In genomic region chr1:206551296-206551984, GRCh38 we compare ENCODE assay signal across 16 cellular contexts. TPM values are rescaled to one million over a fixed set of nuclear protein-coding genes. Genes with fewer than 3 reads are reported as not detected.
A peak's percentile ranks its signal among the peaks of the same experiment; 100 is the strongest.
DNase-seq lines count a peak whose midpoint lies in the region; ATAC-seq and TF ChIP-seq lines count a peak whose summit lies in the region.
"Had no signal": no experiment of that assay in that cellular context is flagged by ENCODE, and none has a peak within 500 bp of the region (broad histone marks: within the 10 kb centered on the region; RNA-seq: fewer than 3 reads in every experiment).

No MANE protein-coding gene starts in this region.

- no peak for DNase-seq in activated CD8-positive, alpha-beta memory T cell treated with anti-CD3 and anti-CD28 coated beads, Interleukin-2, amount 10 ng/mL, durations not matched to agents 7 days and 5 days
- DNase-seq in activated CD8-positive, alpha-beta memory T cell treated with anti-CD3 and anti-CD28 coated beads for 24 hours: no peak
- no peak for DNase-seq in CD8-positive, alpha-beta T cell
- DNase-seq in natural killer cell (no peak), occipital lobe (lab: John Stamatoyannopoulos, UW) (no peak), NCI-H187 (lab: John Stamatoyannopoulos, UW) (no peak), DMS53 (lab: John Stamatoyannopoulos, UW) (no peak)
- DNase-seq: DMS79, dorsolateral prefrontal cortex, MG63, NCI-H1436, NCI-H748 treated with DMSO at 0.1 percent for 48 hours, SJCRH30 had no signal

- intact Hi-C loops in CD8-positive, alpha-beta T cell (cut with DNase I, micrococcal nuclease): no loop called here
- intact Hi-C loops in natural killer cell (cut with micrococcal nuclease): loop anchor here (5.0 kb wide), 1 partner anchor 44 kb away; the partner anchor contains the start of gene RASSF5

- ATAC-seq in activated CD8-positive, alpha-beta memory T cell treated with anti-CD3 and anti-CD28 coated beads, Interleukin-2, amount 10 ng/mL, durations not matched to agents 7 days and 5 days: no peak
- no peak for ATAC-seq in CD8-positive, alpha-beta T cell
- no peak for ATAC-seq in activated T-helper 17 cell treated with anti-CD3 and anti-CD28 coated beads, Interleukin-2, amount 50 U/mL, for 72 hours (replicated peaks)
- no peak for ATAC-seq in natural killer cell
- ATAC-seq: HCT116 had no signal

- H3K4me3 Mint-ChIP-seq in activated CD8-positive, alpha-beta memory T cell treated with anti-CD3 and anti-CD28 coated beads, Interleukin-2, amount 10 ng/mL, durations not matched to agents 7 days and 5 days: no peak overlapping the region
- no peak overlapping the region for H3K4me3 Mint-ChIP-seq in CD8-positive, alpha-beta T cell
- peak overlapping the region; percentile 84 for H3K4me3 Mint-ChIP-seq in activated T-helper 17 cell treated with anti-CD3 and anti-CD28 coated beads, Interleukin-2, amount 50 U/mL, for 72 hours
- peak overlapping the region; percentile 86 for H3K4me3 Mint-ChIP-seq in natural killer cell

- no peaks in the 10 kb centered on the region for H3K27me3 Mint-ChIP-seq in activated CD8-positive, alpha-beta memory T cell treated with anti-CD3 and anti-CD28 coated beads, Interleukin-2, amount 10 ng/mL, durations not matched to agents 7 days and 5 days
- H3K27me3 Mint-ChIP-seq in CD8-positive, alpha-beta T cell (ENCODE audit: low read depth): no peaks in the 10 kb centered on the region
- H3K27me3 Mint-ChIP-seq in activated T-helper 17 cell treated with anti-CD3 and anti-CD28 coated beads, Interleukin-2, amount 50 U/mL, for 72 hours: no peaks in the 10 kb centered on the region
- no peaks in the 10 kb centered on the region for H3K27me3 Mint-ChIP-seq in natural killer cell (ENCODE audit: low read depth in 2 of 2)

- no peak for TF ChIP-seq CTCF in CD8-positive, alpha-beta T cell (IDR thresholded peaks at IDR 0.05)
- TF ChIP-seq CTCF in natural killer cell (IDR thresholded peaks at IDR 0.05): no peak

- H3K27me3 ChIP-seq in CD8-positive, alpha-beta T cell (ENCODE audit: insufficient read depth, low read length): no peaks in the 10 kb centered on the region
- H3K27me3 ChIP-seq: dorsolateral prefrontal cortex, MG63, SJCRH30, suprapubic skin had no signal

- H3K4me1 Mint-ChIP-seq in activated CD8-positive, alpha-beta memory T cell treated with anti-CD3 and anti-CD28 coated beads, Interleukin-2, amount 10 ng/mL, durations not matched to agents 7 days and 5 days: peaks cover 47% of the 10 kb centered on the region
- H3K4me1 Mint-ChIP-seq in CD8-positive, alpha-beta T cell (ENCODE audit: low read depth): peaks cover 67% of the 10 kb centered on the region
- H3K4me1 Mint-ChIP-seq in activated T-helper 17 cell treated with anti-CD3 and anti-CD28 coated beads, Interleukin-2, amount 50 U/mL, for 72 hours: peaks cover 37% of the 10 kb centered on the region
- H3K4me1 Mint-ChIP-seq in natural killer cell: peaks cover 60 to 66% of the 10 kb centered on the region in 2 donors

- peak overlapping the region; percentile 33 for H3K27ac ChIP-seq in CD8-positive, alpha-beta T cell (ENCODE audit: low read depth, low read length)
- H3K27ac ChIP-seq: SJCRH30, suprapubic skin had no signal

- CTCF ChIA-PET in activated CD8-positive, alpha-beta memory T cell treated with anti-CD3 and anti-CD28 coated beads, Interleukin-2, amount 10 ng/mL, durations not matched to agents 7 days and 5 days (lab: Charles Lee): interaction anchor here (0.7 to 21.2 kb wide), 18 partner anchors 10 to 138 kb away, joined by 3 to 490 read pairs (median 4); partner anchors contain the start of genes DYRK3, EIF2D and RASSF5
- CTCF ChIA-PET in CD8-positive, alpha-beta T cell (lab: Charles Lee): interaction anchor here (0.8 to 26.7 kb wide), 13 partner anchors 10 to 112 kb away, joined by 3 to 709 read pairs (median 4); partner anchors contain the start of genes EIF2D and IKBKE

- H3K36me3 Mint-ChIP-seq in activated CD8-positive, alpha-beta memory T cell treated with anti-CD3 and anti-CD28 coated beads, Interleukin-2, amount 10 ng/mL, durations not matched to agents 7 days and 5 days: no peaks in the 10 kb centered on the region
- no peaks in the 10 kb centered on the region for H3K36me3 Mint-ChIP-seq in CD8-positive, alpha-beta T cell
- peaks cover 5% of the 10 kb centered on the region for H3K36me3 Mint-ChIP-seq in activated T-helper 17 cell treated with anti-CD3 and anti-CD28 coated beads, Interleukin-2, amount 50 U/mL, for 72 hours (ENCODE audit: low read depth)
- H3K36me3 Mint-ChIP-seq in natural killer cell: no peaks in the 10 kb centered on the region

- H3K4me3 ChIP-seq in CD8-positive, alpha-beta T cell (ENCODE audit: low read depth, low read length): no peak overlapping the region
- H3K4me3 ChIP-seq: dorsolateral prefrontal cortex, MG63, SJCRH30, suprapubic skin had no signal

- POLR2A ChIA-PET in CD8-positive, alpha-beta T cell (lab: Charles Lee): interaction anchor here (1.0 to 2.2 kb wide), 11 partner anchors 9 to 88 kb away, joined by 3 to 24 read pairs (median 5); partner anchors contain the start of gene EIF2D

- peak overlapping the region; percentile 88 for H3K27ac Mint-ChIP-seq in activated CD8-positive, alpha-beta memory T cell treated with anti-CD3 and anti-CD28 coated beads, Interleukin-2, amount 10 ng/mL, durations not matched to agents 7 days and 5 days
- peak overlapping the region; percentile 95 for H3K27ac Mint-ChIP-seq in CD8-positive, alpha-beta T cell
- peak overlapping the region; percentile 84 for H3K27ac Mint-ChIP-seq in activated T-helper 17 cell treated with anti-CD3 and anti-CD28 coated beads, Interleukin-2, amount 50 U/mL, for 72 hours
- peak overlapping the region; percentile 90 to 100 for H3K27ac Mint-ChIP-seq in natural killer cell

- H3K9me3 Mint-ChIP-seq in activated CD8-positive, alpha-beta memory T cell treated with anti-CD3 and anti-CD28 coated beads, Interleukin-2, amount 10 ng/mL, durations not matched to agents 7 days and 5 days (ENCODE audit: low read depth): no peaks in the 10 kb centered on the region
- H3K9me3 Mint-ChIP-seq in CD8-positive, alpha-beta T cell: no peaks in the 10 kb centered on the region
- no peaks in the 10 kb centered on the region for H3K9me3 Mint-ChIP-seq in activated T-helper 17 cell treated with anti-CD3 and anti-CD28 coated beads, Interleukin-2, amount 50 U/mL, for 72 hours
- H3K9me3 Mint-ChIP-seq in natural killer cell: no peaks in the 10 kb centered on the region

- peaks cover 52% of the 10 kb centered on the region for H3K4me1 ChIP-seq in CD8-positive, alpha-beta T cell (ENCODE audit: insufficient read depth, low read length)
- H3K4me1 ChIP-seq: SJCRH30 had no signal

- H3K9me3 ChIP-seq in CD8-positive, alpha-beta T cell (ENCODE audit: low read length): no peaks in the 10 kb centered on the region
- H3K9me3 ChIP-seq: MG63, SJCRH30, suprapubic skin had no signal

- H3K36me3 ChIP-seq in CD8-positive, alpha-beta T cell (ENCODE audit: insufficient read depth, low read length): no peaks in the 10 kb centered on the region
- H3K36me3 ChIP-seq: MG63, SJCRH30, suprapubic skin had no signal

RNA-seq across cellular contexts. Expression of gene RASSF5, which starts 44.1 kb away (rescaled TPM):
- 100 to 1,000 TPM; 184 to 216 TPM for total RNA-seq in activated CD8-positive, alpha-beta memory T cell treated with anti-CD3 and anti-CD28 coated beads, Interleukin-2, amount 10 ng/mL, durations not matched to agents 7 days and 5 days
- total RNA-seq in CD8-positive, alpha-beta T cell: 100 to 1,000 TPM; 209 to 213 TPM
- 100 to 1,000 TPM; 162 to 227 TPM for total RNA-seq in activated T-helper 17 cell treated with anti-CD3 and anti-CD28 coated beads, Interleukin-2, amount 50 U/mL, for 72 hours
- total RNA-seq in natural killer cell (100 to 1,000 TPM; 231 to 333 (median 279) TPM), occipital lobe (0.62 TPM)

Comparison
In these comparisons a context has a peak if more than half of its experiments do, and no peak if none do; other contexts are left out.
1. H3K4me3 Mint-ChIP-seq: peak in activated T-helper 17 cell treated with anti-CD3 and anti-CD28 coated beads, Interleukin-2, amount 50 U/mL, for 72 hours (single experiment) and natural killer cell (single experiment); none in activated CD8-positive, alpha-beta memory T cell treated with anti-CD3 and anti-CD28 coated beads, Interleukin-2, amount 10 ng/mL, durations not matched to agents 7 days and 5 days (single experiment) and CD8-positive, alpha-beta T cell (single experiment).
2. RNA of gene RASSF5, which starts 44.1 kb away (total RNA-seq): 231 to 333 TPM in natural killer cell, 162 to 227 TPM in activated T-helper 17 cell treated with anti-CD3 and anti-CD28 coated beads, Interleukin-2, amount 50 U/mL, for 72 hours, 184 to 216 TPM in activated CD8-positive, alpha-beta memory T cell treated with anti-CD3 and anti-CD28 coated beads, Interleukin-2, amount 10 ng/mL, durations not matched to agents 7 days and 5 days and 209 to 213 TPM in CD8-positive, alpha-beta T cell; 0.62 TPM in occipital lobe (single experiment); every median in the first group is over 100 times any median in the second.
3. Peak in every context shown above with its lines, with median percentiles within 50 percentile points of each other: H3K27ac Mint-ChIP-seq.